7 cellular contexts compared by ENCODE assay signal in genomic region chrX:148609766-148610698, GRCh38.
DNase-seq lines count a peak whose midpoint lies in the region; ATAC-seq lines count a peak whose summit lies in the region.

No MANE protein-coding gene starts in this region.

- no peaks in the 10 kb centered on the region for H3K36me3 ChIP-seq in iPS DF 6.9 (ENCODE audit: control insufficient read depth, insufficient read depth, low read length)

- peaks cover 1% of the 10 kb centered on the region; the same call in 1 of the 2 replicates for H3K4me1 ChIP-seq in iPS DF 6.9 (ENCODE audit: control insufficient read depth, insufficient read depth, low read length)

- no peak overlapping the region for H3K4me3 ChIP-seq in iPS DF 6.9 (ENCODE audit: low read length)

- no peak overlapping the region for H3K27ac ChIP-seq in iPS DF 6.9 (ENCODE audit: low read length)

- WGBS in iPS DF 6.9 (ENCODE audit: insufficient coverage, insufficient read length): no CpG with 5 or more reads among the region's 6 CpGs

- DNase-seq in NCI-H1105 treated with DMSO at 0.1 percent for 48 hours (lab: John Stamatoyannopoulos, UW): peak; percentile 64
- DNase-seq in iPS DF 6.9 (ENCODE audit: low read depth, low spot score): peak; percentile 18
- DNase-seq in NCI-H510A (lab: John Stamatoyannopoulos, UW): no peak
- DNase-seq in HCEC 1CT: no peak
- DNase-seq in cerebellum (ENCODE audit: low spot score): no peak

- peak; percentile 66 for ATAC-seq in GM18873 (IDR thresholded peaks at IDR 0.05; ENCODE audit: low FRiP score, unreplicated experiment)
- ATAC-seq in HG02588 (IDR thresholded peaks at IDR 0.05; ENCODE audit: unreplicated experiment): peak; percentile 75

- no peaks in the 10 kb centered on the region for H3K27me3 ChIP-seq in iPS DF 6.9 (ENCODE audit: control insufficient read depth, insufficient read depth, low read length)

- H3K9me3 ChIP-seq in iPS DF 6.9 (ENCODE audit: control insufficient read depth, insufficient read depth, low read length): no peaks in the 10 kb centered on the region

Comparison
In these comparisons a context has a peak if more than half of its experiments do, and no peak if none do; other contexts are left out.
1. DNase-seq: peak in NCI-H1105 treated with DMSO at 0.1 percent for 48 hours (single experiment) and iPS DF 6.9 (single experiment); none in NCI-H510A (single experiment), HCEC 1CT (single experiment) and cerebellum (single experiment).